In genomic region chr4:186260117-186260503, GRCh38 we compare ENCODE assay signal across 29 cellular contexts. TPM values are rescaled to one million over a fixed set of nuclear protein-coding genes. Genes with fewer than 3 reads are reported as not detected.
"Had no signal": no experiment of that assay in that cellular context is flagged by ENCODE, and none has a peak within 500 bp of the region (broad histone marks: within the 10 kb centered on the region; RNA-seq: fewer than 3 reads in every experiment).

No MANE protein-coding gene starts in this region.

- H3K27ac ChIP-seq: left lung, neutrophil, prostate gland, spleen, transverse colon had no signal

- H3K36me3 ChIP-seq: left lung, neutrophil, prostate gland, spleen, transverse colon had no signal

- H3K9me3 Mint-ChIP-seq: activated naive CD4-positive, alpha-beta T cell treated with anti-CD3 and anti-CD28 coated beads, Interleukin-2, amount 10 ng/mL, durations not matched to agents 7 days and 5 days; activated naive CD8-positive, alpha-beta T cell treated with anti-CD3 and anti-CD28 coated beads, Interleukin-2, amount 10 ng/mL, durations not matched to agents 7 days and 5 days; activated T-helper 1 cell treated with anti-CD3 and anti-CD28 coated beads, Interleukin-12 subunit alpha, Interleukin-12 subunit beta, Interleukin-2, Interleukin-4 antibody, amounts not matched to agents 30 ng/mL and 10 ng/mL and 1 ng/mL, durations not matched to agents 14 hours and 24 hours and 36 hours; endodermal cell; T-helper 2 cell treated with Interferon-gamma antibody and Interleukin-4, amounts not matched to agents 5 μg/mL and 100 μg/mL, for 36 hours had no signal

- H3K36me3 Mint-ChIP-seq: activated naive CD4-positive, alpha-beta T cell treated with anti-CD3 and anti-CD28 coated beads, Interleukin-2, amount 10 ng/mL, durations not matched to agents 7 days and 5 days; activated naive CD8-positive, alpha-beta T cell treated with anti-CD3 and anti-CD28 coated beads, Interleukin-2, amount 10 ng/mL, durations not matched to agents 7 days and 5 days; naive B cell had no signal

- H3K4me1 ChIP-seq: left lung, prostate gland, transverse colon had no signal

- DNase-seq: activated CD4-positive, alpha-beta T cell treated with anti-CD3 and anti-CD28 coated beads for 4 hours; activated CD4-positive, alpha-beta T cell treated with anti-CD3 and anti-CD28 coated beads, Interleukin-2, amount 50 U/mL, for 4 hours; activated CD8-positive, alpha-beta memory T cell treated with anti-CD3 and anti-CD28 coated beads for 24 hours; activated effector memory CD4-positive, alpha-beta T cell treated with anti-CD3 and anti-CD28 coated beads, Interleukin-2, amount 50 U/mL, for 16 hours; activated naive CD4-positive, alpha-beta T cell treated with anti-CD3 and anti-CD28 coated beads, Interleukin-2, amount 10 ng/mL, durations not matched to agents 7 days and 5 days; activated naive CD8-positive, alpha-beta T cell treated with anti-CD3 and anti-CD28 coated beads, Interleukin-2, amount 10 ng/mL, durations not matched to agents 7 days and 5 days; central memory CD4-positive, alpha-beta T cell; endodermal cell; foreskin fibroblast; head of caudate nucleus; hypothalamus; immature natural killer cell; kidney; left lung; naive B cell; nephron progenitor cell; spleen; stimulated activated naive CD4-positive, alpha-beta T cell; T-helper 1 cell; transverse colon had no signal

- H3K4me1 Mint-ChIP-seq: activated naive CD4-positive, alpha-beta T cell treated with anti-CD3 and anti-CD28 coated beads, Interleukin-2, amount 10 ng/mL, durations not matched to agents 7 days and 5 days; activated naive CD8-positive, alpha-beta T cell treated with anti-CD3 and anti-CD28 coated beads, Interleukin-2, amount 10 ng/mL, durations not matched to agents 7 days and 5 days; endodermal cell; immature natural killer cell; naive B cell; nephron progenitor cell had no signal

- H3K4me3 ChIP-seq: left lung, lung, prostate gland, spleen, transverse colon had no signal

- H3K9me3 ChIP-seq: left lung, neutrophil, prostate gland, spleen, transverse colon had no signal

- H3K27me3 Mint-ChIP-seq: activated naive CD8-positive, alpha-beta T cell treated with anti-CD3 and anti-CD28 coated beads, Interleukin-2, amount 10 ng/mL, durations not matched to agents 7 days and 5 days had no signal

- ATAC-seq: esophagus mucosa, left lung had no signal

- H3K27me3 ChIP-seq: left lung, neutrophil, transverse colon had no signal

- H3K4me3 Mint-ChIP-seq: activated naive CD4-positive, alpha-beta T cell treated with anti-CD3 and anti-CD28 coated beads, Interleukin-2, amount 10 ng/mL, durations not matched to agents 7 days and 5 days; activated naive CD8-positive, alpha-beta T cell treated with anti-CD3 and anti-CD28 coated beads, Interleukin-2, amount 10 ng/mL, durations not matched to agents 7 days and 5 days; activated T-helper 1 cell treated with anti-CD3 and anti-CD28 coated beads, Interleukin-12 subunit alpha, Interleukin-12 subunit beta, Interleukin-2, Interleukin-4 antibody, amounts not matched to agents 30 ng/mL and 10 ng/mL and 1 ng/mL, durations not matched to agents 14 hours and 24 hours and 36 hours; endodermal cell; immature natural killer cell; naive B cell; nephron progenitor cell; T-helper 2 cell treated with Interferon-gamma antibody and Interleukin-4, amounts not matched to agents 5 μg/mL and 100 μg/mL, for 36 hours had no signal

- H3K27ac Mint-ChIP-seq: activated naive CD4-positive, alpha-beta T cell treated with anti-CD3 and anti-CD28 coated beads, Interleukin-2, amount 10 ng/mL, durations not matched to agents 7 days and 5 days; activated naive CD8-positive, alpha-beta T cell treated with anti-CD3 and anti-CD28 coated beads, Interleukin-2, amount 10 ng/mL, durations not matched to agents 7 days and 5 days; activated T-helper 1 cell treated with anti-CD3 and anti-CD28 coated beads, Interleukin-12 subunit alpha, Interleukin-12 subunit beta, Interleukin-2, Interleukin-4 antibody, amounts not matched to agents 30 ng/mL and 10 ng/mL and 1 ng/mL, durations not matched to agents 14 hours and 24 hours and 36 hours; endodermal cell; naive B cell; nephron progenitor cell; T-helper 2 cell treated with Interferon-gamma antibody and Interleukin-4, amounts not matched to agents 5 μg/mL and 100 μg/mL, for 36 hours had no signal

RNA-seq across cellular contexts. Expression of gene F11, which starts 5.9 kb away (rescaled TPM):
- total RNA-seq: activated naive CD8-positive, alpha-beta T cell treated with anti-CD3 and anti-CD28 coated beads, Interleukin-2, amount 10 ng/mL, durations not matched to agents 7 days and 5 days; activated T-helper 1 cell treated with anti-CD3 and anti-CD28 coated beads, Interleukin-12 subunit alpha, Interleukin-12 subunit beta, Interleukin-2, Interleukin-4 antibody, amounts not matched to agents 30 ng/mL and 10 ng/mL and 1 ng/mL, durations not matched to agents 14 hours and 24 hours and 36 hours; astrocyte; endodermal cell; esophagus mucosa; mesenteric fat pad; osteocyte; prostate gland; transverse colon had no signal
- polyA plus RNA-seq: immature natural killer cell, spleen had no signal

RNA-seq across cellular contexts. Expression of gene KLKB1, which starts 32.8 kb away (rescaled TPM):
- total RNA-seq: activated T-helper 1 cell treated with anti-CD3 and anti-CD28 coated beads, Interleukin-12 subunit alpha, Interleukin-12 subunit beta, Interleukin-2, Interleukin-4 antibody, amounts not matched to agents 30 ng/mL and 10 ng/mL and 1 ng/mL, durations not matched to agents 14 hours and 24 hours and 36 hours; astrocyte; mesenteric fat pad had no signal
- polyA plus RNA-seq: immature natural killer cell had no signal
